9 cellular contexts compared by ENCODE assay signal in genomic region chr7:25968205-25968993, GRCh38.
A peak's percentile ranks its signal among the peaks of the same experiment; 100 is the strongest.
DNase-seq lines count a peak whose midpoint lies in the region; ATAC-seq, FAIRE-seq and TF ChIP-seq lines count a peak whose summit lies in the region.
"Had no signal": no experiment of that assay in that cellular context is flagged by ENCODE, and none has a peak within 500 bp of the region (broad histone marks: within the 10 kb centered on the region; RNA-seq: fewer than 3 reads in every experiment).

No MANE protein-coding gene starts in this region.

- no peak for TF ChIP-seq EP300 in stomach (IDR thresholded peaks at IDR 0.05)

- intact Hi-C loops in stomach (cut with DNase I; ENCODE audit: low total_unique reads): no loop called here
- intact Hi-C loops in left cardiac atrium (cut with DNase I): no loop called here

- TF ChIP-seq CTCF in stomach (IDR thresholded peaks at IDR 0.05): no peak
- TF ChIP-seq CTCF in foreskin keratinocyte (conservative IDR thresholded peaks at IDR 0.05): no peak

- peak overlapping the region; percentile 53 to 87 (median 63) for H3K27ac Mint-ChIP-seq in CD4-positive, CD25-positive, alpha-beta regulatory T cell

- 76 to 83% (median 80%) methylated on average over 24 of the region's 24 CpGs for WGBS in stomach, 5 donors

- peaks cover 22% of the 10 kb centered on the region for H3K4me1 ChIP-seq in CD4-positive, CD25-positive, alpha-beta regulatory T cell (ENCODE audit: control insufficient read depth, insufficient read depth, low read length, poor library complexity, severe bottlenecking)
- peaks cover 0 to 21% (median 14%) of the 10 kb centered on the region in 4 donors for H3K4me1 ChIP-seq in stomach
- H3K4me1 ChIP-seq in foreskin keratinocyte: no peaks in the 10 kb centered on the region

- no peaks in the 10 kb centered on the region for H3K27me3 ChIP-seq in CD4-positive, CD25-positive, alpha-beta regulatory T cell (ENCODE audit: control insufficient read depth, insufficient read depth, low read length)
- H3K27me3 ChIP-seq in stomach: peaks cover 0 to 33% (median 0%) of the 10 kb centered on the region in 3 donors
- peaks cover 9% of the 10 kb centered on the region for H3K27me3 ChIP-seq in foreskin keratinocyte

- no peaks in the 10 kb centered on the region for H3K9me3 ChIP-seq in CD4-positive, CD25-positive, alpha-beta regulatory T cell (ENCODE audit: control insufficient read depth in 2 of 2, low read length in 2 of 2)
- no peaks in the 10 kb centered on the region for H3K9me3 ChIP-seq in stomach

- H3K36me3 Mint-ChIP-seq in CD4-positive, CD25-positive, alpha-beta regulatory T cell: no peaks in the 10 kb centered on the region

- H3K4me3 ChIP-seq in CD4-positive, CD25-positive, alpha-beta regulatory T cell (ENCODE audit: low read depth, low read length): peak overlapping the region; percentile 81
- no peak overlapping the region for H3K4me3 ChIP-seq in stomach

- peak; percentile 99 for FAIRE-seq in GM19239 (lab: Jason Lieb, UNC)
- FAIRE-seq: G401.6 had no signal

- H3K27ac ChIP-seq in CD4-positive, CD25-positive, alpha-beta regulatory T cell (ENCODE audit: insufficient read depth, low read length, poor library complexity, severe bottlenecking): peak overlapping the region; percentile 61
- H3K27ac ChIP-seq in stomach (peak overlapping the region in 1 of 5 donors; percentile 69), foreskin keratinocyte (no peak overlapping the region)

- H3K9me3 Mint-ChIP-seq in CD4-positive, CD25-positive, alpha-beta regulatory T cell: peaks cover 0 to 4% (median 0%) of the 10 kb centered on the region in 7 donors

- no peaks in the 10 kb centered on the region for H3K27me3 Mint-ChIP-seq in CD4-positive, CD25-positive, alpha-beta regulatory T cell

- TF ChIP-seq POLR2A in stomach (IDR thresholded peaks at IDR 0.05): no peak

- H3K4me3 Mint-ChIP-seq in CD4-positive, CD25-positive, alpha-beta regulatory T cell: peak overlapping the region; percentile 74 to 84 (median 75)

- no peaks in the 10 kb centered on the region for H3K36me3 ChIP-seq in CD4-positive, CD25-positive, alpha-beta regulatory T cell (ENCODE audit: control insufficient read depth, insufficient read depth, low read length)
- H3K36me3 ChIP-seq in stomach: no peaks in the 10 kb centered on the region

- peaks cover 13 to 34% (median 27%) of the 10 kb centered on the region in 4 donors for H3K4me1 Mint-ChIP-seq in CD4-positive, CD25-positive, alpha-beta regulatory T cell

- ATAC-seq in CD4-positive, CD25-positive, alpha-beta regulatory T cell (ENCODE audit: low read depth in 2 of 2): peak; percentile 84 to 86
- ATAC-seq in HG03159 (IDR thresholded peaks at IDR 0.05; ENCODE audit: unreplicated experiment) (peak; percentile 62), foreskin keratinocyte (no peak), left cardiac atrium (no peak)

- peak; percentile 31 to 94 (median 69) for DNase-seq in CD4-positive, CD25-positive, alpha-beta regulatory T cell
- DNase-seq in GM19239 (ENCODE audit: insufficient read length, low spot score) (peak; percentile 17), stomach (peak; percentile 37), foreskin keratinocyte (no peak), AG08395 (ENCODE audit: low spot score) (no peak), left cardiac atrium (no peak)
- peak; percentile 69 for DNase-seq in activated CD8-positive, alpha-beta memory T cell treated with anti-CD3 and anti-CD28 coated beads, Interleukin-2, amount 50 U/mL, for 48 hours

Comparison
In these comparisons a context has a peak if more than half of its experiments do, and no peak if none do; other contexts are left out.
1. ATAC-seq: peak in CD4-positive, CD25-positive, alpha-beta regulatory T cell (2 of 2) and HG03159 (single experiment); none in foreskin keratinocyte (single experiment) and left cardiac atrium (0 of 2).
2. DNase-seq: peak in CD4-positive, CD25-positive, alpha-beta regulatory T cell (3 of 3), GM19239 (single experiment), activated CD8-positive, alpha-beta memory T cell treated with anti-CD3 and anti-CD28 coated beads, Interleukin-2, amount 50 U/mL, for 48 hours (single experiment) and stomach (single experiment); none in foreskin keratinocyte (0 of 2), AG08395 (single experiment) and left cardiac atrium (single experiment).